ENCODE assay signal across 8 cellular contexts in genomic region chr10:31745612-31746376, GRCh38.
DNase-seq lines count a peak whose midpoint lies in the region; ATAC-seq, FAIRE-seq and TF ChIP-seq lines count a peak whose summit lies in the region.

No MANE protein-coding gene starts in this region.

- H3K4me1 Mint-ChIP-seq in WTC11 = peaks cover 3% of the 10 kb centered on the region; the same call in 1 of the 2 replicates

- H4K20me1 ChIP-seq in DND-41 (ENCODE audit: insufficient read depth, low read length) = no peaks in the 10 kb centered on the region

- no peaks in the 10 kb centered on the region for H3K27me3 Mint-ChIP-seq in WTC11 (ENCODE audit: low read depth)

- no peak overlapping the region for H3K4me3 Mint-ChIP-seq in WTC11

- H3K4me3 ChIP-seq in DND-41 (ENCODE audit: low read depth in 1 of 2, low read length in 2 of 2) = no peak overlapping the region
- H3K4me3 ChIP-seq in psoas muscle = no peak overlapping the region
- H3K4me3 ChIP-seq in pancreas = no peak overlapping the region

- H3K9ac ChIP-seq in DND-41 (ENCODE audit: low read depth, low read length) = no peak overlapping the region

- no peaks in the 10 kb centered on the region for H3K9me3 ChIP-seq in DND-41 (ENCODE audit: insufficient read depth, low read length, severe bottlenecking)
- H3K9me3 ChIP-seq in psoas muscle = no peaks in the 10 kb centered on the region
- H3K9me3 ChIP-seq in pancreas = no peaks in the 10 kb centered on the region

- H3K36me3 Mint-ChIP-seq in WTC11 = no peaks in the 10 kb centered on the region

- H3K36me3 ChIP-seq in DND-41 (ENCODE audit: insufficient read depth, low read length) (no peaks in the 10 kb centered on the region), psoas muscle (ENCODE audit: insufficient read depth in 1 of 2, low read depth in 1 of 2) (no peaks in the 10 kb centered on the region), pancreas (no peaks in the 10 kb centered on the region)

- no peak overlapping the region for H3K27ac Mint-ChIP-seq in WTC11

- DNase-seq in DND-41 (no peak), NCI-H226 (peak; percentile 88), amniotic epithelial cell (ENCODE audit: low read depth) (peak; percentile 84), psoas muscle (no peak), WTC11 (ENCODE audit: low spot score) (no peak), pancreas (no peak), mucosa of gallbladder (ENCODE audit: low spot score) (no peak)
- DNase-seq in central memory CD4-positive, alpha-beta T cell = no peak

- intact Hi-C loops in psoas muscle (cut with DNase I) = no loop called here
- intact Hi-C loops in pancreas (cut with DNase I) = no loop called here

- CTCF ChIA-PET in WTC11 (lab: Charles Lee) = interaction anchor here (2.3 kb wide), 1 partner anchor 25 kb away, joined by 6 read pairs; no protein-coding TSS in a partner anchor

- H3K79me2 ChIP-seq in DND-41 (ENCODE audit: insufficient read depth, low read length) = no peaks in the 10 kb centered on the region

- no peak overlapping the region for H3K27ac ChIP-seq in DND-41 (ENCODE audit: low read length)
- peak overlapping the region; percentile 53 for H3K27ac ChIP-seq in psoas muscle
- H3K27ac ChIP-seq in pancreas = no peak overlapping the region

- ATAC-seq in DND-41 (ENCODE audit: insufficient read depth, low read depth) = 0 out of 3 replicates have a peak, but pooled peaks have one; percentile 33
- ATAC-seq in psoas muscle = peak; percentile 63 to 87 (median 74)
- ATAC-seq in WTC11 = no peak
- no peak for ATAC-seq in pancreas

- H3K4me1 ChIP-seq in DND-41 (ENCODE audit: insufficient read depth, low read length) (no peaks in the 10 kb centered on the region), psoas muscle (peaks cover 21% of the 10 kb centered on the region), pancreas (peaks cover 14 to 20% (median 15%) of the 10 kb centered on the region in 3 donors)

- H3K27me3 ChIP-seq in DND-41 (ENCODE audit: insufficient read depth, low read length, poor library complexity) = no peaks in the 10 kb centered on the region
- H3K27me3 ChIP-seq in psoas muscle (ENCODE audit: insufficient read depth in 3 of 3, low read length in 2 of 3) = no peaks in the 10 kb centered on the region
- H3K27me3 ChIP-seq in pancreas = no peaks in the 10 kb centered on the region

- H2AFZ ChIP-seq in DND-41 (ENCODE audit: low read depth, low read length) = no peak overlapping the region

- POLR2A ChIA-PET in WTC11 (lab: Charles Lee) = no interaction called here

- no peak for FAIRE-seq in pancreas (lab: Jason Lieb, UNC)

- no peaks in the 10 kb centered on the region for H3K9me3 Mint-ChIP-seq in WTC11

- TF ChIP-seq CTCF in DND-41 (IDR thresholded peaks at IDR 0.05; ENCODE audit: borderline replicate concordance, extremely low read depth, low read length, poor library complexity, severe bottlenecking) (no peak), psoas muscle (IDR thresholded peaks at IDR 0.05) (no peak), WTC11 (IDR thresholded peaks at IDR 0.05) (no peak), pancreas (IDR thresholded peaks at IDR 0.05) (no peak)

- H3K4me2 ChIP-seq in DND-41 (ENCODE audit: insufficient read depth, low read length) = no peak overlapping the region

- 41 to 59% (median 49%) methylated on average over 9 of the region's 9 CpGs for WGBS in psoas muscle, 3 donors
- 84 to 90% methylated on average over 8 to 9 of the region's 9 CpGs for WGBS in pancreas, 2 donors

TF ChIP-seq in WTC11, 78 proteins besides CTCF, POLR2A, EP300 and RAD21:
- no peak for TF ChIP-seq TEAD1 (CRISPR knock-in tag; IDR thresholded peaks at IDR 0.05)
- no peak for TF ChIP-seq ESRRA (CRISPR knock-in tag; IDR thresholded peaks at IDR 0.05; ENCODE audit: borderline replicate concordance)
- no peak for TF ChIP-seq ATF6 (CRISPR knock-in tag; IDR thresholded peaks at IDR 0.05)
- TF ChIP-seq FOXJ3 (CRISPR knock-in tag; IDR thresholded peaks at IDR 0.05; ENCODE audit: borderline replicate concordance) = no peak
- TF ChIP-seq ZNF425 (CRISPR knock-in tag; conservative IDR thresholded peaks at IDR 0.05) = no peak
- TF ChIP-seq MLX (CRISPR knock-in tag; IDR thresholded peaks at IDR 0.05) = no peak
- TF ChIP-seq SOX15 (CRISPR knock-in tag; IDR thresholded peaks at IDR 0.05) = no peak
- TF ChIP-seq ZNF671 (CRISPR knock-in tag; IDR thresholded peaks at IDR 0.05) = no peak
- TF ChIP-seq ATF2 (CRISPR knock-in tag; IDR thresholded peaks at IDR 0.05; ENCODE audit: borderline replicate concordance, low read depth) = no peak
- no peak for TF ChIP-seq NFATC4 (CRISPR knock-in tag; IDR thresholded peaks at IDR 0.05)
- TF ChIP-seq FOXK1 (CRISPR knock-in tag; IDR thresholded peaks at IDR 0.05) = no peak

Comparison
In these comparisons a context has a peak if more than half of its experiments do, and no peak if none do; other contexts are left out.
1. ATAC-seq: peak in DND-41 (single experiment) and psoas muscle (4 of 4); none in WTC11 (single experiment) and pancreas (0 of 4).
2. DNase-seq: peak in NCI-H226 (single experiment) and amniotic epithelial cell (single experiment); none in DND-41 (single experiment), psoas muscle (0 of 2), WTC11 (single experiment), pancreas (0 of 6), central memory CD4-positive, alpha-beta T cell (single experiment) and mucosa of gallbladder (single experiment).